ENCODE assay signal across 25 cellular contexts in the genomic region with DNA sequence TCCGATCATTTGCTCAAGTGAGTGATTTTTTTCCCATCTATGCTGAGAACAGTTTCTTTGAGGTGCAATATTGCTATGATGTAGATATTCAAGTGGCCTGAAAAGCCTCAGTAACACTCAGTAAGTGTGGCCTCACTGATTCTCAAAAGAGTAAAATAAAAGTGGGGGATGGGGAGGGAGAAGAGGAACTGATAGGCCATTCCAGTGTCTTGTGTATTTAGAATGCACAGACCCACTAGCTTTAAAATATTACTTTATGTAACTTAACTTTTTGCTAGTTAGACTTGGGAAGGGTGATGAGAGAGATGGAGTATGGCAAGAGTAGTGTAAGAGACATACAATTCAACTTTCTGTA.
A peak's percentile ranks its signal among the peaks of the same experiment; 100 is the strongest.
DNase-seq lines count a peak whose midpoint lies in the region; ATAC-seq and TF ChIP-seq lines count a peak whose summit lies in the region.
"Had no signal": no experiment of that assay in that cellular context is flagged by ENCODE, and none has a peak within 500 bp of the region (broad histone marks: within the 10 kb centered on the region; RNA-seq: fewer than 3 reads in every experiment).

No MANE protein-coding gene starts in this region.

- no peaks in the 10 kb centered on the region; the same call in 1 of the 2 replicates for H3K9me3 ChIP-seq in OCI-LY7 (ENCODE audit: low read length)
- H3K9me3 ChIP-seq: testis, uterus had no signal

- TF ChIP-seq POLR2A in GM18505 (IDR thresholded peaks at IDR 0.05; ENCODE audit: borderline replicate concordance, extremely low read depth, insufficient read depth, insufficient read length) = no peak

- H2AFZ ChIP-seq in OCI-LY7 (ENCODE audit: low read length) = peak overlapping the region; percentile 95

- peak overlapping the region; percentile 71 for H3K4me2 ChIP-seq in OCI-LY7 (ENCODE audit: low read length)

- ATAC-seq in GM18505 (IDR thresholded peaks at IDR 0.05; ENCODE audit: unreplicated experiment) (peak; percentile 15), GM19351 (IDR thresholded peaks at IDR 0.05; ENCODE audit: unreplicated experiment) (peak; percentile 15), HG02885 (IDR thresholded peaks at IDR 0.05; ENCODE audit: poor library complexity, unreplicated experiment) (peak; percentile 7), GM21717 (IDR thresholded peaks at IDR 0.05; ENCODE audit: unreplicated experiment) (no peak), sciatic nerve (no peak)
- ATAC-seq: activated T-cell treated with anti-CD3 and anti-CD28 coated beads, Interleukin-2, amount 50 U/mL, for 4 hours; K562; stimulated activated effector memory CD8-positive, alpha-beta T cell treated with anti-CD3 and anti-CD28 coated beads, Interleukin-12 subunit alpha, Interleukin-12 subunit beta, amount 100 ng/mL, for 72 hours had no signal

- H3K4me1 ChIP-seq in OCI-LY7 (ENCODE audit: insufficient read depth, low read length, poor library complexity, severe bottlenecking) = peaks cover 33% of the 10 kb centered on the region
- H3K4me1 ChIP-seq: testis, uterus had no signal

- TF ChIP-seq CTCF in OCI-LY7 (conservative IDR thresholded peaks at IDR 0.05; ENCODE audit: low read length) = no peak

- H3K4me3 ChIP-seq in OCI-LY7 (ENCODE audit: low read depth, low read length, poor library complexity, severe bottlenecking) = peak overlapping the region; percentile 18
- H3K4me3 ChIP-seq: K562, testis, uterus had no signal

- no peaks in the 10 kb centered on the region for H3K79me2 ChIP-seq in OCI-LY7 (ENCODE audit: insufficient read depth, low read depth, low read length)

- H3K27ac ChIP-seq in OCI-LY7 (ENCODE audit: low read depth, low read length, poor library complexity, severe bottlenecking) = peak overlapping the region; percentile 80
- H3K27ac ChIP-seq: testis had no signal

- no peaks in the 10 kb centered on the region for H3K9me2 ChIP-seq in OCI-LY7 (ENCODE audit: insufficient read depth, low read length)

- H3K36me3 ChIP-seq in OCI-LY7 (ENCODE audit: insufficient read depth, low read length) = no peaks in the 10 kb centered on the region
- H3K36me3 ChIP-seq: uterus had no signal

- intact Hi-C loops in OCI-LY7 (cut with micrococcal nuclease; ENCODE audit: unreplicated experiment) = loop anchor here (2.0 to 5.0 kb wide), 3 partner anchors 79 to 181 kb away; a partner anchor contains a TSS
- intact Hi-C loops in sciatic nerve (cut with DNase I) = no loop called here

- no peaks in the 10 kb centered on the region for H4K20me1 ChIP-seq in OCI-LY7 (ENCODE audit: insufficient read depth, low read length)

- POLR2A ChIA-PET in OCI-LY7 (lab: Charles Lee) = interaction anchor here (0.7 to 1.9 kb wide), 4 partner anchors 23 to 572 kb away, joined by 3 to 9 read pairs (median 4); no protein-coding TSS in a partner anchor
- POLR2A ChIA-PET in HEK293T (lab: Yijun Ruan, JAX) = no interaction called here

- CTCF ChIA-PET in OCI-LY7 (lab: Charles Lee; ENCODE audit: unreplicated experiment) (no interaction called here), HEK293T (lab: Yijun Ruan, JAX) (no interaction called here)

- no TSS peak for BruUV-seq in OCI-LY7 (replicated peaks; lab: Mats Ljungman, UMichigan)

- DNase-seq in OCI-LY7 (ENCODE audit: low spot score) (peak; percentile 67), HEK293T (ENCODE audit: extremely low spot score) (no peak), NCI-H1105 treated with DMSO at 0.1 percent for 48 hours (lab: John Stamatoyannopoulos, UW) (no peak), sciatic nerve (ENCODE audit: low spot score) (no peak)
- DNase-seq: activated naive CD4-positive, alpha-beta T cell treated with anti-CD3 and anti-CD28 coated beads, Interleukin-2, amount 10 ng/mL, durations not matched to agents 7 days and 5 days; activated T-cell treated with anti-CD3 and anti-CD28 coated beads, Interleukin-2, amount 50 U/mL, for 4 hours; caudate nucleus; EL; glutamatergic neuron; H9; kidney glomerular epithelial cell; mammary epithelial cell; NCI-H774; SIG-M5; small intestine; stimulated activated CD4-positive, alpha-beta T cell treated with anti-CD3 and anti-CD28 coated beads, Interleukin-2, amount 100 ng/mL, for 24 hours; T-helper 1 cell; testis; uterus had no signal

TF ChIP-seq in HEK293T, 16 proteins besides CTCF, POLR2A, EP300 and RAD21:
- no peak for TF ChIP-seq CTBP1 (IDR thresholded peaks at IDR 0.05; ENCODE audit: borderline replicate concordance)
- TF ChIP-seq SUZ12 (IDR thresholded peaks at IDR 0.05) = no peak

Comparison
In these comparisons a context has a peak if more than half of its experiments do, and no peak if none do; other contexts are left out.
1. ATAC-seq: peak in GM18505 (single experiment), GM19351 (single experiment) and HG02885 (single experiment); none in GM21717 (single experiment) and sciatic nerve (single experiment).